1 cellular context compared by ENCODE assay signal in the genomic region with DNA sequence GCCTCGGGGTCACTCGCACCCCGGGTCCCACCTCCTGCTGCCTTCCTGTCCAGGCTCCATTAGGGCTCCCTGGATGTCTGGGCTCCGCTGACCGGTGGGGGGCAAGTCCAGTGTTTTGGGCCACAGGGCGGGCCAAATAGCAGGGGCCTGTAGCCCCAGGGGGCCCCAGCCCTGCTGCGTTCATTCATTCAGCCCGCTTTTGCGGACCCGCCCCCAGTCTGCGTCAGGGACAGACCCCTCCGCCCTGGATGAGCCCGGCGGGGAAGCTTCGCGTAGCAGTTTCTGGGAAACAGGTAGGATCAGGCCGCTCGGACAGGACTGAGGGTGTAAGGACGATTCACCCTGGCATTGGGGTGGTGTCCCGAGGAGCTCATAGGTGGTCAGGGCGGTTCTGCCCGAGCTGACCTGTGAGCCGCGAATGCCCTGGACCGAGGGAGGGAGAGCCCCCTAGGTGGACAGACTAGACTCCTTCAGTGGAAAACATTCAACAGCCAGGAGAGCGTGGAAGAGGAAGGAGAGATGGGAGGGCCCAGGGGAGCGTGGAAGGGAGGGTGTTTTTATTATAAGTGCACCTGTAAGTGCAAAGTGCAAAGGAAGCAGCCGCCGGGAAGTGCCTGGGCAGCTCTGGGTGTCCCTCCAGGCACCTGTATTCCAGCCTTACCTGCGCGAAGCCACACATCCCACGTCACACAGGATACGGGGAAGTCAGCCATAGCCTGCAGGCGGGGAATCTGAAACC.
TF ChIP-seq lines count a peak whose summit lies in the region.

No MANE protein-coding gene starts in this region.

TF ChIP-seq in GM12878, 131 proteins besides CTCF, POLR2A, EP300 and RAD21 (continued from another document):
- TF ChIP-seq ZNF592 (IDR thresholded peaks at IDR 0.05) (no peak), PRDM15 (CRISPR knock-in tag; IDR thresholded peaks at IDR 0.05) (no peak), GATAD2B (conservative IDR thresholded peaks at IDR 0.05; ENCODE audit: low read depth) (peak; percentile 78; the same call in 1 of the 2 replicates), MTA3 (IDR thresholded peaks at IDR 0.05; ENCODE audit: borderline replicate concordance, low read length) (no peak), ZNF384 (IDR thresholded peaks at IDR 0.05; ENCODE audit: borderline replicate concordance, low read depth, low read length) (no peak), BACH1 (IDR thresholded peaks at IDR 0.05; ENCODE audit: borderline replicate concordance) (0 out of 2 replicates have a peak, but pooled peaks have one; percentile 4)
